ENCODE assay signal across 1 cellular context in the genomic region with DNA sequence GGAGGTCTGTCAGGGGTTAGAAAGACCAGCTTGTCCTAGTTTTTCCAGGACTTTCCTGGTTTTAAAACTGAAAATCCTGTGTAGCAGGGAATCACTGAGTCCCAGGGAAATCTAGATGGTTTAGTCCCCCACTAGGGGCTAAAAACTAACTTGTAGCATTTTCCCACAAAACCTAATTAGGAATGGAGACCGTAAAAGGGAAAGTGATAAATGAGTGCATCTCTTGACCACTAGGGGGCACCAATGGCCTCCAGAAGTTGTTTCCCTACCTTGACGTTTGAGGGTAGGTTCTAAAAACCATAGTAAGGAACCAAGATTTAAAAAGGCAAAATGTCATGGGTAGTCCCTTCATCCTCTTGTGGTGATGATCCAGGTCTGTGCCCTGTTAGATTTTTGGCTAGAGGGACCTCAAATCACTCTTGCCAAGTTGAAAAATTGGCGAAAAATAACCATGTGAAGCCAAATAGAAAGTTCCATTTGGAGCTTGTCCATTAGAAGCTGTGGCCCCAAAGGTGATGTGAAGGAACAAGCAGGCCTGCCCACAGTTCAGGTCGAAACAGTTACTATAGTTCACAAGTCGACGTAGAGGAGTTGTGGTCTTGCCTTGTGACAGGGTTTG.
TF ChIP-seq lines count a peak whose summit lies in the region.

No MANE protein-coding gene starts in this region.

TF ChIP-seq in K562, 482 proteins besides CTCF, POLR2A, EP300 and RAD21 (continued from another document and continues in another):
- TF ChIP-seq, protein P1, sequence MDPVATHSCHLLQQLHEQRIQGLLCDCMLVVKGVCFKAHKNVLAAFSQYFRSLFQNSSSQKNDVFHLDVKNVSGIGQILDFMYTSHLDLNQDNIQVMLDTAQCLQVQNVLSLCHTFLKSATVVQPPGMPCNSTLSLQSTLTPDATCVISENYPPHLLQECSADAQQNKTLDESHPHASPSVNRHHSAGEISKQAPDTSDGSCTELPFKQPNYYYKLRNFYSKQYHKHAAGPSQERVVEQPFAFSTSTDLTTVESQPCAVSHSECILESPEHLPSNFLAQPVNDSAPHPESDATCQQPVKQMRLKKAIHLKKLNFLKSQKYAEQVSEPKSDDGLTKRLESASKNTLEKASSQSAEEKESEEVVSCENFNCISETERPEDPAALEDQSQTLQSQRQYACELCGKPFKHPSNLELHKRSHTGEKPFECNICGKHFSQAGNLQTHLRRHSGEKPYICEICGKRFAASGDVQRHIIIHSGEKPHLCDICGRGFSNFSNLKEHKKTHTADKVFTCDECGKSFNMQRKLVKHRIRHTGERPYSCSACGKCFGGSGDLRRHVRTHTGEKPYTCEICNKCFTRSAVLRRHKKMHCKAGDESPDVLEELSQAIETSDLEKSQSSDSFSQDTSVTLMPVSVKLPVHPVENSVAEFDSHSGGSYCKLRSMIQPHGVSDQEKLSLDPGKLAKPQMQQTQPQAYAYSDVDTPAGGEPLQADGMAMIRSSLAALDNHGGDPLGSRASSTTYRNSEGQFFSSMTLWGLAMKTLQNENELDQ (CRISPR knock-in tag; IDR thresholded peaks at IDR 0.05; ENCODE audit: borderline replicate concordance), result no peak
- no peak for TF ChIP-seq ZNF232 (CRISPR knock-in tag; IDR thresholded peaks at IDR 0.05)
- no peak for TF ChIP-seq OTX1 (CRISPR knock-in tag; IDR thresholded peaks at IDR 0.05)
- no peak for TF ChIP-seq CEBPB (tag; IDR thresholded peaks at IDR 0.05)
- TF ChIP-seq, protein P2, sequence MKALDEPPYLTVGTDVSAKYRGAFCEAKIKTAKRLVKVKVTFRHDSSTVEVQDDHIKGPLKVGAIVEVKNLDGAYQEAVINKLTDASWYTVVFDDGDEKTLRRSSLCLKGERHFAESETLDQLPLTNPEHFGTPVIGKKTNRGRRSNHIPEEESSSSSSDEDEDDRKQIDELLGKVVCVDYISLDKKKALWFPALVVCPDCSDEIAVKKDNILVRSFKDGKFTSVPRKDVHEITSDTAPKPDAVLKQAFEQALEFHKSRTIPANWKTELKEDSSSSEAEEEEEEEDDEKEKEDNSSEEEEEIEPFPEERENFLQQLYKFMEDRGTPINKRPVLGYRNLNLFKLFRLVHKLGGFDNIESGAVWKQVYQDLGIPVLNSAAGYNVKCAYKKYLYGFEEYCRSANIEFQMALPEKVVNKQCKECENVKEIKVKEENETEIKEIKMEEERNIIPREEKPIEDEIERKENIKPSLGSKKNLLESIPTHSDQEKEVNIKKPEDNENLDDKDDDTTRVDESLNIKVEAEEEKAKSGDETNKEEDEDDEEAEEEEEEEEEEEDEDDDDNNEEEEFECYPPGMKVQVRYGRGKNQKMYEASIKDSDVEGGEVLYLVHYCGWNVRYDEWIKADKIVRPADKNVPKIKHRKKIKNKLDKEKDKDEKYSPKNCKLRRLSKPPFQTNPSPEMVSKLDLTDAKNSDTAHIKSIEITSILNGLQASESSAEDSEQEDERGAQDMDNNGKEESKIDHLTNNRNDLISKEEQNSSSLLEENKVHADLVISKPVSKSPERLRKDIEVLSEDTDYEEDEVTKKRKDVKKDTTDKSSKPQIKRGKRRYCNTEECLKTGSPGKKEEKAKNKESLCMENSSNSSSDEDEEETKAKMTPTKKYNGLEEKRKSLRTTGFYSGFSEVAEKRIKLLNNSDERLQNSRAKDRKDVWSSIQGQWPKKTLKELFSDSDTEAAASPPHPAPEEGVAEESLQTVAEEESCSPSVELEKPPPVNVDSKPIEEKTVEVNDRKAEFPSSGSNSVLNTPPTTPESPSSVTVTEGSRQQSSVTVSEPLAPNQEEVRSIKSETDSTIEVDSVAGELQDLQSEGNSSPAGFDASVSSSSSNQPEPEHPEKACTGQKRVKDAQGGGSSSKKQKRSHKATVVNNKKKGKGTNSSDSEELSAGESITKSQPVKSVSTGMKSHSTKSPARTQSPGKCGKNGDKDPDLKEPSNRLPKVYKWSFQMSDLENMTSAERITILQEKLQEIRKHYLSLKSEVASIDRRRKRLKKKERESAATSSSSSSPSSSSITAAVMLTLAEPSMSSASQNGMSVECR (CRISPR knock-in tag; IDR thresholded peaks at IDR 0.05), result no peak
- peak in 1 of 2 experiments; percentile 8; a peak in 1 of 4 replicates for TF ChIP-seq RCOR1 (IDR thresholded peaks at IDR 0.05; ENCODE audit: borderline replicate concordance in 1 of 2, low read depth in 2 of 2, low read length in 2 of 2)
- no peak for TF ChIP-seq MYC (IDR thresholded peaks at IDR 0.05; ENCODE audit: low read depth, low read length)
- TF ChIP-seq MYC (CRISPR knock-in tag; IDR thresholded peaks at IDR 0.05; ENCODE audit: borderline replicate concordance, low read depth), result no peak
- TF ChIP-seq, protein P3, sequence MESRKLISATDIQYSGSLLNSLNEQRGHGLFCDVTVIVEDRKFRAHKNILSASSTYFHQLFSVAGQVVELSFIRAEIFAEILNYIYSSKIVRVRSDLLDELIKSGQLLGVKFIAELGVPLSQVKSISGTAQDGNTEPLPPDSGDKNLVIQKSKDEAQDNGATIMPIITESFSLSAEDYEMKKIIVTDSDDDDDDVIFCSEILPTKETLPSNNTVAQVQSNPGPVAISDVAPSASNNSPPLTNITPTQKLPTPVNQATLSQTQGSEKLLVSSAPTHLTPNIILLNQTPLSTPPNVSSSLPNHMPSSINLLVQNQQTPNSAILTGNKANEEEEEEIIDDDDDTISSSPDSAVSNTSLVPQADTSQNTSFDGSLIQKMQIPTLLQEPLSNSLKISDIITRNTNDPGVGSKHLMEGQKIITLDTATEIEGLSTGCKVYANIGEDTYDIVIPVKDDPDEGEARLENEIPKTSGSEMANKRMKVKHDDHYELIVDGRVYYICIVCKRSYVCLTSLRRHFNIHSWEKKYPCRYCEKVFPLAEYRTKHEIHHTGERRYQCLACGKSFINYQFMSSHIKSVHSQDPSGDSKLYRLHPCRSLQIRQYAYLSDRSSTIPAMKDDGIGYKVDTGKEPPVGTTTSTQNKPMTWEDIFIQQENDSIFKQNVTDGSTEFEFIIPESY (CRISPR knock-in tag; IDR thresholded peaks at IDR 0.05), result no peak
- TF ChIP-seq CC2D1A (IDR thresholded peaks at IDR 0.05), result 0 out of 2 replicates have a peak, but pooled peaks have one; percentile 23
- TF ChIP-seq MEF2A (IDR thresholded peaks at IDR 0.05; ENCODE audit: control insufficient read depth, low read depth, low read length), result no peak
- no peak for TF ChIP-seq ELF1 (tag; IDR thresholded peaks at IDR 0.05)
- TF ChIP-seq NEUROD1 (IDR thresholded peaks at IDR 0.05; ENCODE audit: borderline replicate concordance, low read depth, low read length, partially characterized antibody), result no peak
- TF ChIP-seq, protein P4, sequence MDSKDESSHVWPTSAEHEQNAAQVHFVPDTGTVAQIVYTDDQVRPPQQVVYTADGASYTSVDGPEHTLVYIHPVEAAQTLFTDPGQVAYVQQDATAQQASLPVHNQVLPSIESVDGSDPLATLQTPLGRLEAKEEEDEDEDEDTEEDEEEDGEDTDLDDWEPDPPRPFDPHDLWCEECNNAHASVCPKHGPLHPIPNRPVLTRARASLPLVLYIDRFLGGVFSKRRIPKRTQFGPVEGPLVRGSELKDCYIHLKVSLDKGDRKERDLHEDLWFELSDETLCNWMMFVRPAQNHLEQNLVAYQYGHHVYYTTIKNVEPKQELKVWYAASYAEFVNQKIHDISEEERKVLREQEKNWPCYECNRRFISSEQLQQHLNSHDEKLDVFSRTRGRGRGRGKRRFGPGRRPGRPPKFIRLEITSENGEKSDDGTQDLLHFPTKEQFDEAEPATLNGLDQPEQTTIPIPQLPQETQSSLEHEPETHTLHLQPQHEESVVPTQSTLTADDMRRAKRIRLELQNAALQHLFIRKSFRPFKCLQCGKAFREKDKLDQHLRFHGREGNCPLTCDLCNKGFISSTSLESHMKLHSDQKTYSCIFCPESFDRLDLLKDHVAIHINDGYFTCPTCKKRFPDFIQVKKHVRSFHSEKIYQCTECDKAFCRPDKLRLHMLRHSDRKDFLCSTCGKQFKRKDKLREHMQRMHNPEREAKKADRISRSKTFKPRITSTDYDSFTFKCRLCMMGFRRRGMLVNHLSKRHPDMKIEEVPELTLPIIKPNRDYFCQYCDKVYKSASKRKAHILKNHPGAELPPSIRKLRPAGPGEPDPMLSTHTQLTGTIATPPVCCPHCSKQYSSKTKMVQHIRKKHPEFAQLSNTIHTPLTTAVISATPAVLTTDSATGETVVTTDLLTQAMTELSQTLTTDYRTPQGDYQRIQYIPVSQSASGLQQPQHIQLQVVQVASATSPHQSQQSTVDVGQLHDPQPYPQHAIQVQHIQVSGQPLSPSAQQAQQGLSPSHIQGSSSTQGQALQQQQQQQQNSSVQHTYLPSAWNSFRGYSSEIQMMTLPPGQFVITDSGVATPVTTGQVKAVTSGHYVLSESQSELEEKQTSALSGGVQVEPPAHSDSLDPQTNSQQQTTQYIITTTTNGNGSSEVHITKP (IDR thresholded peaks at IDR 0.05; ENCODE audit: partially characterized antibody), result no peak
- TF ChIP-seq ZNF668 (CRISPR knock-in tag; IDR thresholded peaks at IDR 0.05), result no peak
- TF ChIP-seq STAG1 (CRISPR knock-in tag; IDR thresholded peaks at IDR 0.05; ENCODE audit: borderline replicate concordance), result peak; percentile 74; the same call in 1 of the 2 replicates
- no peak for TF ChIP-seq MAFK (IDR thresholded peaks at IDR 0.05; ENCODE audit: low read length)
- TF ChIP-seq, protein P5, sequence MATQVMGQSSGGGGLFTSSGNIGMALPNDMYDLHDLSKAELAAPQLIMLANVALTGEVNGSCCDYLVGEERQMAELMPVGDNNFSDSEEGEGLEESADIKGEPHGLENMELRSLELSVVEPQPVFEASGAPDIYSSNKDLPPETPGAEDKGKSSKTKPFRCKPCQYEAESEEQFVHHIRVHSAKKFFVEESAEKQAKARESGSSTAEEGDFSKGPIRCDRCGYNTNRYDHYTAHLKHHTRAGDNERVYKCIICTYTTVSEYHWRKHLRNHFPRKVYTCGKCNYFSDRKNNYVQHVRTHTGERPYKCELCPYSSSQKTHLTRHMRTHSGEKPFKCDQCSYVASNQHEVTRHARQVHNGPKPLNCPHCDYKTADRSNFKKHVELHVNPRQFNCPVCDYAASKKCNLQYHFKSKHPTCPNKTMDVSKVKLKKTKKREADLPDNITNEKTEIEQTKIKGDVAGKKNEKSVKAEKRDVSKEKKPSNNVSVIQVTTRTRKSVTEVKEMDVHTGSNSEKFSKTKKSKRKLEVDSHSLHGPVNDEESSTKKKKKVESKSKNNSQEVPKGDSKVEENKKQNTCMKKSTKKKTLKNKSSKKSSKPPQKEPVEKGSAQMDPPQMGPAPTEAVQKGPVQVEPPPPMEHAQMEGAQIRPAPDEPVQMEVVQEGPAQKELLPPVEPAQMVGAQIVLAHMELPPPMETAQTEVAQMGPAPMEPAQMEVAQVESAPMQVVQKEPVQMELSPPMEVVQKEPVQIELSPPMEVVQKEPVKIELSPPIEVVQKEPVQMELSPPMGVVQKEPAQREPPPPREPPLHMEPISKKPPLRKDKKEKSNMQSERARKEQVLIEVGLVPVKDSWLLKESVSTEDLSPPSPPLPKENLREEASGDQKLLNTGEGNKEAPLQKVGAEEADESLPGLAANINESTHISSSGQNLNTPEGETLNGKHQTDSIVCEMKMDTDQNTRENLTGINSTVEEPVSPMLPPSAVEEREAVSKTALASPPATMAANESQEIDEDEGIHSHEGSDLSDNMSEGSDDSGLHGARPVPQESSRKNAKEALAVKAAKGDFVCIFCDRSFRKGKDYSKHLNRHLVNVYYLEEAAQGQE (CRISPR knock-in tag; IDR thresholded peaks at IDR 0.05; ENCODE audit: low read depth), result no peak
- no peak for TF ChIP-seq TEAD4 (IDR thresholded peaks at IDR 0.05; ENCODE audit: low read length)
- no peak for TF ChIP-seq TEAD4 (CRISPR knock-in tag; IDR thresholded peaks at IDR 0.05; ENCODE audit: borderline replicate concordance)
- TF ChIP-seq, protein P6, sequence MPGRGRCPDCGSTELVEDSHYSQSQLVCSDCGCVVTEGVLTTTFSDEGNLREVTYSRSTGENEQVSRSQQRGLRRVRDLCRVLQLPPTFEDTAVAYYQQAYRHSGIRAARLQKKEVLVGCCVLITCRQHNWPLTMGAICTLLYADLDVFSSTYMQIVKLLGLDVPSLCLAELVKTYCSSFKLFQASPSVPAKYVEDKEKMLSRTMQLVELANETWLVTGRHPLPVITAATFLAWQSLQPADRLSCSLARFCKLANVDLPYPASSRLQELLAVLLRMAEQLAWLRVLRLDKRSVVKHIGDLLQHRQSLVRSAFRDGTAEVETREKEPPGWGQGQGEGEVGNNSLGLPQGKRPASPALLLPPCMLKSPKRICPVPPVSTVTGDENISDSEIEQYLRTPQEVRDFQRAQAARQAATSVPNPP (IDR thresholded peaks at IDR 0.05; ENCODE audit: borderline replicate concordance, insufficient read depth, insufficient read length), result no peak
- TF ChIP-seq, protein P7, sequence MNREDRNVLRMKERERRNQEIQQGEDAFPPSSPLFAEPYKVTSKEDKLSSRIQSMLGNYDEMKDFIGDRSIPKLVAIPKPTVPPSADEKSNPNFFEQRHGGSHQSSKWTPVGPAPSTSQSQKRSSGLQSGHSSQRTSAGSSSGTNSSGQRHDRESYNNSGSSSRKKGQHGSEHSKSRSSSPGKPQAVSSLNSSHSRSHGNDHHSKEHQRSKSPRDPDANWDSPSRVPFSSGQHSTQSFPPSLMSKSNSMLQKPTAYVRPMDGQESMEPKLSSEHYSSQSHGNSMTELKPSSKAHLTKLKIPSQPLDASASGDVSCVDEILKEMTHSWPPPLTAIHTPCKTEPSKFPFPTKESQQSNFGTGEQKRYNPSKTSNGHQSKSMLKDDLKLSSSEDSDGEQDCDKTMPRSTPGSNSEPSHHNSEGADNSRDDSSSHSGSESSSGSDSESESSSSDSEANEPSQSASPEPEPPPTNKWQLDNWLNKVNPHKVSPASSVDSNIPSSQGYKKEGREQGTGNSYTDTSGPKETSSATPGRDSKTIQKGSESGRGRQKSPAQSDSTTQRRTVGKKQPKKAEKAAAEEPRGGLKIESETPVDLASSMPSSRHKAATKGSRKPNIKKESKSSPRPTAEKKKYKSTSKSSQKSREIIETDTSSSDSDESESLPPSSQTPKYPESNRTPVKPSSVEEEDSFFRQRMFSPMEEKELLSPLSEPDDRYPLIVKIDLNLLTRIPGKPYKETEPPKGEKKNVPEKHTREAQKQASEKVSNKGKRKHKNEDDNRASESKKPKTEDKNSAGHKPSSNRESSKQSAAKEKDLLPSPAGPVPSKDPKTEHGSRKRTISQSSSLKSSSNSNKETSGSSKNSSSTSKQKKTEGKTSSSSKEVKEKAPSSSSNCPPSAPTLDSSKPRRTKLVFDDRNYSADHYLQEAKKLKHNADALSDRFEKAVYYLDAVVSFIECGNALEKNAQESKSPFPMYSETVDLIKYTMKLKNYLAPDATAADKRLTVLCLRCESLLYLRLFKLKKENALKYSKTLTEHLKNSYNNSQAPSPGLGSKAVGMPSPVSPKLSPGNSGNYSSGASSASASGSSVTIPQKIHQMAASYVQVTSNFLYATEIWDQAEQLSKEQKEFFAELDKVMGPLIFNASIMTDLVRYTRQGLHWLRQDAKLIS (CRISPR knock-in tag; IDR thresholded peaks at IDR 0.05), result no peak
- TF ChIP-seq GABPA (tag; conservative IDR thresholded peaks at IDR 0.05; ENCODE audit: low read depth), result no peak
- TF ChIP-seq, protein P8, sequence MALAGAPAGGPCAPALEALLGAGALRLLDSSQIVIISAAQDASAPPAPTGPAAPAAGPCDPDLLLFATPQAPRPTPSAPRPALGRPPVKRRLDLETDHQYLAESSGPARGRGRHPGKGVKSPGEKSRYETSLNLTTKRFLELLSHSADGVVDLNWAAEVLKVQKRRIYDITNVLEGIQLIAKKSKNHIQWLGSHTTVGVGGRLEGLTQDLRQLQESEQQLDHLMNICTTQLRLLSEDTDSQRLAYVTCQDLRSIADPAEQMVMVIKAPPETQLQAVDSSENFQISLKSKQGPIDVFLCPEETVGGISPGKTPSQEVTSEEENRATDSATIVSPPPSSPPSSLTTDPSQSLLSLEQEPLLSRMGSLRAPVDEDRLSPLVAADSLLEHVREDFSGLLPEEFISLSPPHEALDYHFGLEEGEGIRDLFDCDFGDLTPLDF (CRISPR knock-in tag; IDR thresholded peaks at IDR 0.05), result 0 out of 2 replicates have a peak, but pooled peaks have one; percentile 28
